In the genomic region with DNA sequence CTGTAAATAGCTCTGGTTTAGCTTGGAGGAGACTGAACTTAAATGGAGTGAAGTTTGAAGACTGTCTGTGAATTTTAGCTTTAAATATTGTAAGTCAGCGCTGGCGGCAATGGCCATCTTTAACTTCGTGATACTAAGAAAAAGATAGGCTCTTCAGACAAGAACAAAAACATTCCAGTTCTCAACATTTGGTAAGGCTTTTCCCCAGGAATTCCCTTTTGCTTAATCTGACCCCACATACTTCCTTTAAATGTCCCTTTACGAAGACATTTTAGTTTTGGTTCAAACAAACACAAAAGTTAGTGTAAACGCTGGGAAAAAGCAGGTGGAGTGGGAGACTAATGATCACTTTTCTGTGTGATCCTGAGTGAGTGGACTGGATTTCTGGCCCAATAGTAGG, we compare ENCODE assay signal across 17 cellular contexts.
DNase-seq lines count a peak whose midpoint lies in the region; ATAC-seq and TF ChIP-seq lines count a peak whose summit lies in the region.
"Had no signal": no experiment of that assay in that cellular context is flagged by ENCODE, and none has a peak within 500 bp of the region (broad histone marks: within the 10 kb centered on the region; RNA-seq: fewer than 3 reads in every experiment).

No MANE protein-coding gene starts in this region.

- H3K36me3 Mint-ChIP-seq in nephron (ENCODE audit: low read depth): no peaks in the 10 kb centered on the region
- H3K36me3 Mint-ChIP-seq: activated CD4-positive, alpha-beta memory T cell treated with anti-CD3 and anti-CD28 coated beads for 36 hours; immature natural killer cell had no signal

- intact Hi-C loops in left ventricle myocardium inferior (cut with micrococcal nuclease): no loop called here
- intact Hi-C loops in left cardiac atrium (cut with DNase I): loop anchor here in 1 of 2 donors (5.0 kb wide), 1 partner anchor 105 kb away; a partner anchor contains a TSS
- intact Hi-C loops in colonic mucosa (cut with DNase I): loop anchor here (5.0 kb wide), 2 partner anchors 105 to 205 kb away; a partner anchor contains a TSS
- intact Hi-C loops in aorta (cut with DNase I): loop anchor here (2.0 to 5.0 kb wide), 4 partner anchors 103 to 305 kb away; no protein-coding TSS in a partner anchor
- intact Hi-C loops in upper lobe of right lung (cut with DNase I): no loop called here

- peak overlapping the region in 1 of 2 donors; percentile 9 for H3K9ac ChIP-seq in colonic mucosa (ENCODE audit: low read depth in 2 of 2, low read length in 2 of 2)

- 3 to 7% methylated on average over 5 of the region's 5 CpGs for WGBS in aorta, 2 donors

- DNase-seq in left ventricle myocardium inferior (no peak), left cardiac atrium (no peak), colonic mucosa (no peak), aorta (no peak), upper lobe of right lung (no peak)
- DNase-seq in stimulated activated CD4-positive, alpha-beta T cell treated with anti-CD3 and anti-CD28 coated beads, Interleukin-15, amount 100 ng/mL, for 24 hours: no peak
- no peak for DNase-seq in activated CD4-positive, CD25-positive, alpha-beta regulatory T cell treated with anti-CD3 and anti-CD28 coated beads, Interleukin-2, amount 50 U/mL, for 72 hours
- DNase-seq: activated CD4-positive, alpha-beta memory T cell treated with anti-CD3 and anti-CD28 coated beads for 36 hours; activated T-cell treated with anti-CD3 and anti-CD28 coated beads, Interleukin-2, amount 50 U/mL, for 24 hours; central memory CD4-positive, alpha-beta T cell; immature natural killer cell; mammary epithelial cell; NCI-H526 treated with DMSO at 0.1 percent for 48 hours had no signal

- no peak for TF ChIP-seq CTCF in left ventricle myocardium inferior (IDR thresholded peaks at IDR 0.05; ENCODE audit: borderline replicate concordance)
- TF ChIP-seq CTCF in colonic mucosa (IDR thresholded peaks at IDR 0.05): no peak
- no peak for TF ChIP-seq CTCF in nephron (IDR thresholded peaks at IDR 0.05; ENCODE audit: unreplicated experiment in 3 of 3)
- no peak for TF ChIP-seq CTCF in upper lobe of right lung (IDR thresholded peaks at IDR 0.05)

- H3K4me3 Mint-ChIP-seq in nephron: peak overlapping the region in 1 of 3 experiments; percentile 46
- H3K4me3 Mint-ChIP-seq: activated CD4-positive, alpha-beta memory T cell treated with anti-CD3 and anti-CD28 coated beads for 36 hours; activated T-cell treated with anti-CD3 and anti-CD28 coated beads, Interleukin-2, amount 50 U/mL, for 24 hours had no signal

- H3K9me3 ChIP-seq in left ventricle myocardium inferior (replicated peaks) (no peaks in the 10 kb centered on the region), colonic mucosa (no peaks in the 10 kb centered on the region), aorta (ENCODE audit: control insufficient read depth, low read length) (no peaks in the 10 kb centered on the region), upper lobe of right lung (no peaks in the 10 kb centered on the region)
- H3K9me3 ChIP-seq: right atrium auricular region had no signal

- ATAC-seq in left cardiac atrium: no peak
- ATAC-seq in aorta (ENCODE audit: low FRiP score): no peak
- ATAC-seq in upper lobe of right lung: no peak
- ATAC-seq: activated naive CD4-positive, alpha-beta T cell treated with anti-CD3 and anti-CD28 coated beads, Interleukin-2, amount 50 U/mL, for 72 hours; GM12878 had no signal

- H3K4me1 ChIP-seq in left ventricle myocardium inferior (peaks cover 44% of the 10 kb centered on the region), colonic mucosa (peaks cover 13% of the 10 kb centered on the region), aorta (ENCODE audit: control insufficient read depth in 1 of 2, insufficient read depth in 2 of 2, low read length in 2 of 2) (peaks cover 3 to 6% of the 10 kb centered on the region in 2 donors), upper lobe of right lung (peaks cover 32% of the 10 kb centered on the region)

- peak overlapping the region; percentile 64 for H3K27ac ChIP-seq in left ventricle myocardium inferior (replicated peaks)
- peak overlapping the region; percentile 84 for H3K27ac ChIP-seq in colonic mucosa
- peak overlapping the region; percentile 62 to 67 for H3K27ac ChIP-seq in aorta (ENCODE audit: low read depth in 1 of 2, low read length in 2 of 2)
- no peak overlapping the region for H3K27ac ChIP-seq in upper lobe of right lung

- peaks cover 77% of the 10 kb centered on the region for H3K4me1 Mint-ChIP-seq in nephron

- H3K36me3 ChIP-seq in left ventricle myocardium inferior: no peaks in the 10 kb centered on the region
- no peaks in the 10 kb centered on the region for H3K36me3 ChIP-seq in colonic mucosa
- H3K36me3 ChIP-seq in aorta (ENCODE audit: control insufficient read depth in 1 of 2, insufficient read depth in 2 of 2, low read length in 1 of 2): no peaks in the 10 kb centered on the region
- no peaks in the 10 kb centered on the region for H3K36me3 ChIP-seq in upper lobe of right lung
- H3K36me3 ChIP-seq: right atrium auricular region had no signal

- H3K9me3 Mint-ChIP-seq in nephron: no peaks in the 10 kb centered on the region
- H3K9me3 Mint-ChIP-seq: activated CD4-positive, alpha-beta memory T cell treated with anti-CD3 and anti-CD28 coated beads for 36 hours; activated naive CD4-positive, alpha-beta T cell treated with anti-CD3 and anti-CD28 coated beads, Interleukin-2, amount 50 U/mL, for 72 hours; activated T-cell treated with anti-CD3 and anti-CD28 coated beads, Interleukin-2, amount 50 U/mL, for 24 hours had no signal

- H3K27ac Mint-ChIP-seq in nephron: peak overlapping the region; percentile 87 to 96 (median 92)
- H3K27ac Mint-ChIP-seq: activated CD4-positive, alpha-beta memory T cell treated with anti-CD3 and anti-CD28 coated beads for 36 hours; activated T-cell treated with anti-CD3 and anti-CD28 coated beads, Interleukin-2, amount 50 U/mL, for 24 hours had no signal

- H3K27me3 Mint-ChIP-seq in nephron (ENCODE audit: low read depth): no peaks in the 10 kb centered on the region

- H3K27me3 ChIP-seq in left ventricle myocardium inferior (ENCODE audit: low read depth) (no peaks in the 10 kb centered on the region), colonic mucosa (no peaks in the 10 kb centered on the region), aorta (ENCODE audit: control insufficient read depth in 1 of 2, insufficient read depth in 2 of 2, low read length in 1 of 2) (no peaks in the 10 kb centered on the region), upper lobe of right lung (no peaks in the 10 kb centered on the region)
- H3K27me3 ChIP-seq: right atrium auricular region had no signal

- no peak overlapping the region for H3K4me3 ChIP-seq in left ventricle myocardium inferior
- no peak overlapping the region for H3K4me3 ChIP-seq in colonic mucosa
- peak overlapping the region; percentile 24 to 52 for H3K4me3 ChIP-seq in aorta (ENCODE audit: low read length in 2 of 2)
- H3K4me3 ChIP-seq in upper lobe of right lung: no peak overlapping the region
- H3K4me3 ChIP-seq: GM12878, right atrium auricular region had no signal

Comparison
In these comparisons a context has a peak if more than half of its experiments do, and no peak if none do; other contexts are left out.
1. H3K4me3 ChIP-seq: peak in aorta (2 of 2); none in left ventricle myocardium inferior (single experiment), colonic mucosa (single experiment) and upper lobe of right lung (single experiment).
2. intact Hi-C loops: an anchor here in colonic mucosa (5.0 kb wide) and aorta (2.0 to 5.0 kb wide); none called in left ventricle myocardium inferior and upper lobe of right lung.